Comparison of ENCODE assay signal across 1 cellular context in genomic region chr11:61645179-61645868, GRCh38.
TF ChIP-seq lines count a peak whose summit lies in the region.

No MANE protein-coding gene starts in this region.

TF ChIP-seq in IMR-90, 13 proteins besides CTCF, POLR2A, EP300 and RAD21:
- no peak for TF ChIP-seq MXI1 (IDR thresholded peaks at IDR 0.05; ENCODE audit: borderline replicate concordance, low read depth, low read length)
- no peak for TF ChIP-seq SMC3 (IDR thresholded peaks at IDR 0.05; ENCODE audit: low read depth, low read length)
- TF ChIP-seq CHD1 (IDR thresholded peaks at IDR 0.05; ENCODE audit: low read depth, low read length) = no peak
- TF ChIP-seq ELK1 (IDR thresholded peaks at IDR 0.05; ENCODE audit: borderline replicate concordance, low read depth, low read length) = no peak
- no peak for TF ChIP-seq BHLHE40 (IDR thresholded peaks at IDR 0.05; ENCODE audit: low read depth, low read length)
- no peak for TF ChIP-seq MAZ (IDR thresholded peaks at IDR 0.05; ENCODE audit: borderline replicate concordance, low read depth, low read length)
- no peak for TF ChIP-seq RCOR1 (IDR thresholded peaks at IDR 0.05; ENCODE audit: insufficient replicate concordance, low read length)
- no peak for TF ChIP-seq FOS (IDR thresholded peaks at IDR 0.05; ENCODE audit: low read depth, low read length)
- TF ChIP-seq USF2 (IDR thresholded peaks at IDR 0.05; ENCODE audit: low read depth, low read length) = no peak
- no peak for TF ChIP-seq RFX5 (IDR thresholded peaks at IDR 0.05; ENCODE audit: low read depth, low read length)
- no peak for TF ChIP-seq MAFK (IDR thresholded peaks at IDR 0.05; ENCODE audit: low read depth, low read length)
- no peak for TF ChIP-seq CEBPB (IDR thresholded peaks at IDR 0.05; ENCODE audit: low read depth, low read length)
- TF ChIP-seq NFE2L2 (IDR thresholded peaks at IDR 0.05; ENCODE audit: low read depth, low read length) = no peak
TF ChIP-seq in IMR-90: peak in this region for 0.
